Comparison of ENCODE assay signal across 26 cellular contexts in the genomic region with DNA sequence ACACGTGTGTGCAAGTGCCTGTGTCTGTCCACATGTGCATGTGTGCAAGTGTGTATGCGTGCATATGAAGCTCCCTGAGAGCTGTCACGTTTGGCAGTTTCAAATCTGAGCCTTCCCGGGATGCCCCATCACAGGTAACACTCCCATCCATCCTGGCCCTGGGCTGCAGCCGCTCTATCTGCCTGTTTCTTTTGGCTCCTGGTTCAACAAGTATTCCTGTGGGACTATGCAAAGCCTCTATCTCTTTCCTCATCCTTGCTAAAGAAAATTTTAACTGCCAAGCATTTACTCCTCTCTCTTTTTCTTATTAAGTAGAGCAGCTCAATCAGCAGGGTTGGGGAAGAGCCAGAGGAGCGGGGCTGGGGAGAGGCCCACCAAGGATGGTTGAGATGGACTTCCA. TPM values are rescaled to one million over a fixed set of nuclear protein-coding genes. Genes with fewer than 3 reads are reported as not detected.
A peak's percentile ranks its signal among the peaks of the same experiment; 100 is the strongest.
DNase-seq lines count a peak whose midpoint lies in the region; ATAC-seq and TF ChIP-seq lines count a peak whose summit lies in the region.
"Had no signal": no experiment of that assay in that cellular context is flagged by ENCODE, and none has a peak within 500 bp of the region (broad histone marks: within the 10 kb centered on the region; RNA-seq: fewer than 3 reads in every experiment).

No MANE protein-coding gene starts in this region.

- TF ChIP-seq CTCF in brain (conservative IDR thresholded peaks at IDR 0.05) (no peak), nephron (IDR thresholded peaks at IDR 0.05; ENCODE audit: unreplicated experiment in 3 of 3) (no peak)

- ATAC-seq in activated naive CD4-positive, alpha-beta T cell treated with anti-CD3 and anti-CD28 coated beads, Interleukin-2, amount 50 U/mL, for 72 hours, result no peak
- ATAC-seq in stimulated activated memory B cell treated with anti-CD40 and anti-IgM and Interleukin-4, amounts not matched to agents 10 μg/mL and 1 μg/mL and 100 μg/mL, for 72 hours, result no peak
- no peak for ATAC-seq in left colon
- ATAC-seq: HCT116, left cardiac atrium had no signal

- CTCF ChIA-PET in activated naive CD4-positive, alpha-beta T cell treated with anti-CD3 and anti-CD28 coated beads, Interleukin-2, amount 10 ng/mL, durations not matched to agents 7 days and 5 days (lab: Charles Lee), result no interaction called here

- intact Hi-C loops in left colon (cut with DNase I, micrococcal nuclease), result no loop called here

- H3K9me3 Mint-ChIP-seq in activated naive CD4-positive, alpha-beta T cell treated with anti-CD3 and anti-CD28 coated beads, Interleukin-2, amount 50 U/mL, for 72 hours, result peaks cover 0 to 4% of the 10 kb centered on the region in 2 donors
- H3K9me3 Mint-ChIP-seq in activated naive CD4-positive, alpha-beta T cell treated with anti-CD3 and anti-CD28 coated beads, Interleukin-2, amount 10 ng/mL, durations not matched to agents 7 days and 5 days, result peaks cover 3% of the 10 kb centered on the region
- peaks cover 0 to 2% (median 0%) of the 10 kb centered on the region in 5 experiments for H3K9me3 Mint-ChIP-seq in brain
- H3K9me3 Mint-ChIP-seq in nephron, result no peaks in the 10 kb centered on the region
- H3K9me3 Mint-ChIP-seq in stimulated activated memory B cell treated with anti-CD40 and anti-IgM and Interleukin-4, amounts not matched to agents 10 μg/mL and 1 μg/mL and 100 μg/mL, for 72 hours, result no peaks in the 10 kb centered on the region
- H3K9me3 Mint-ChIP-seq: CD4-positive, alpha-beta T cell had no signal

- DNase-seq in activated naive CD4-positive, alpha-beta T cell treated with anti-CD3 and anti-CD28 coated beads, Interleukin-2, amount 50 U/mL, for 72 hours (ENCODE audit: low spot score in 2 of 2), result no peak
- no peak for DNase-seq in activated naive CD4-positive, alpha-beta T cell treated with anti-CD3 and anti-CD28 coated beads, Interleukin-2, amount 10 ng/mL, durations not matched to agents 7 days and 5 days
- DNase-seq in NAMALWA (ENCODE audit: low spot score) (no peak), left colon (no peak), HK-2 (ENCODE audit: unreplicated experiment) (no peak)
- DNase-seq: activated CD4-positive, alpha-beta T cell treated with anti-CD3 and anti-CD28 coated beads for 48 hours; activated T-cell treated with anti-CD3 and anti-CD28 coated beads, Interleukin-2, amount 50 U/mL, for 48 hours; amniotic stem cell; CD4-positive, alpha-beta T cell; DND-41; effector CD4-positive, alpha-beta T cell; GF-D8; immature natural killer cell; Kasumi-1; left cardiac atrium; NCI-H1694; NCI-H446 treated with DMSO at 0.1 percent for 48 hours; NCI-H774; nucleus accumbens; SHP77 treated with DMSO at 0.1 percent for 48 hours; stimulated activated naive CD4-positive, alpha-beta T cell; T1000 had no signal

- H3K27ac Mint-ChIP-seq in activated naive CD4-positive, alpha-beta T cell treated with anti-CD3 and anti-CD28 coated beads, Interleukin-2, amount 50 U/mL, for 72 hours, result peak overlapping the region; percentile 28 to 37
- H3K27ac Mint-ChIP-seq in activated naive CD4-positive, alpha-beta T cell treated with anti-CD3 and anti-CD28 coated beads, Interleukin-2, amount 10 ng/mL, durations not matched to agents 7 days and 5 days, result no peak overlapping the region
- H3K27ac Mint-ChIP-seq in brain, result peak overlapping the region in 4 of 5 experiments; percentile 2 to 68 (median 36)
- H3K27ac Mint-ChIP-seq in nephron, result peak overlapping the region; percentile 76 to 95 (median 89)
- H3K27ac Mint-ChIP-seq in stimulated activated memory B cell treated with anti-CD40 and anti-IgM and Interleukin-4, amounts not matched to agents 10 μg/mL and 1 μg/mL and 100 μg/mL, for 72 hours, result peak overlapping the region; percentile 96
- H3K27ac Mint-ChIP-seq: CD4-positive, alpha-beta T cell had no signal

- no peaks in the 10 kb centered on the region for H3K36me3 Mint-ChIP-seq in activated naive CD4-positive, alpha-beta T cell treated with anti-CD3 and anti-CD28 coated beads, Interleukin-2, amount 50 U/mL, for 72 hours
- no peaks in the 10 kb centered on the region for H3K36me3 Mint-ChIP-seq in activated naive CD4-positive, alpha-beta T cell treated with anti-CD3 and anti-CD28 coated beads, Interleukin-2, amount 10 ng/mL, durations not matched to agents 7 days and 5 days
- H3K36me3 Mint-ChIP-seq in brain, result no peaks in the 10 kb centered on the region
- H3K36me3 Mint-ChIP-seq in nephron (ENCODE audit: low read depth), result no peaks in the 10 kb centered on the region
- peaks cover 4% of the 10 kb centered on the region for H3K36me3 Mint-ChIP-seq in stimulated activated memory B cell treated with anti-CD40 and anti-IgM and Interleukin-4, amounts not matched to agents 10 μg/mL and 1 μg/mL and 100 μg/mL, for 72 hours

- peaks cover 59% of the 10 kb centered on the region for H3K4me1 Mint-ChIP-seq in activated naive CD4-positive, alpha-beta T cell treated with anti-CD3 and anti-CD28 coated beads, Interleukin-2, amount 10 ng/mL, durations not matched to agents 7 days and 5 days
- H3K4me1 Mint-ChIP-seq in brain (peaks cover 42% of the 10 kb centered on the region), nephron (peaks cover 45% of the 10 kb centered on the region)
- peaks cover 82% of the 10 kb centered on the region for H3K4me1 Mint-ChIP-seq in stimulated activated memory B cell treated with anti-CD40 and anti-IgM and Interleukin-4, amounts not matched to agents 10 μg/mL and 1 μg/mL and 100 μg/mL, for 72 hours

- H3K27me3 Mint-ChIP-seq in activated naive CD4-positive, alpha-beta T cell treated with anti-CD3 and anti-CD28 coated beads, Interleukin-2, amount 10 ng/mL, durations not matched to agents 7 days and 5 days, result peaks cover 6% of the 10 kb centered on the region
- H3K27me3 Mint-ChIP-seq in brain (peaks cover 5% of the 10 kb centered on the region), nephron (ENCODE audit: low read depth) (no peaks in the 10 kb centered on the region)
- H3K27me3 Mint-ChIP-seq in stimulated activated memory B cell treated with anti-CD40 and anti-IgM and Interleukin-4, amounts not matched to agents 10 μg/mL and 1 μg/mL and 100 μg/mL, for 72 hours, result no peaks in the 10 kb centered on the region
- H3K27me3 Mint-ChIP-seq: CD4-positive, alpha-beta T cell had no signal

- H3K4me3 Mint-ChIP-seq in activated naive CD4-positive, alpha-beta T cell treated with anti-CD3 and anti-CD28 coated beads, Interleukin-2, amount 10 ng/mL, durations not matched to agents 7 days and 5 days, result no peak overlapping the region
- H3K4me3 Mint-ChIP-seq in brain, result no peak overlapping the region
- H3K4me3 Mint-ChIP-seq in nephron, result peak overlapping the region in 2 of 3 experiments; percentile 0 to 4
- no peak overlapping the region for H3K4me3 Mint-ChIP-seq in stimulated activated memory B cell treated with anti-CD40 and anti-IgM and Interleukin-4, amounts not matched to agents 10 μg/mL and 1 μg/mL and 100 μg/mL, for 72 hours
- H3K4me3 Mint-ChIP-seq: CD4-positive, alpha-beta T cell; immature natural killer cell had no signal

RNA-seq across cellular contexts. Expression of a gene that starts 24.4 kb away (rescaled TPM):
- total RNA-seq in activated naive CD4-positive, alpha-beta T cell treated with anti-CD3 and anti-CD28 coated beads, Interleukin-2, amount 50 U/mL, for 72 hours, result 100 to 1,000 TPM in 1 of 2 donors, 10 to 100 TPM in 1; 94.9 to 159 TPM
- polyA plus RNA-seq in brain (ENCODE audit: insufficient read depth, low read depth, low replicate concordance), result 37.4 TPM
- total RNA-seq in left colon, result 100 to 1,000 TPM; 487 to 575 TPM

Comparison
In these comparisons a context has a peak if more than half of its experiments do, and no peak if none do; other contexts are left out.
1. H3K4me3 Mint-ChIP-seq: peak in nephron (2 of 3); none in activated naive CD4-positive, alpha-beta T cell treated with anti-CD3 and anti-CD28 coated beads, Interleukin-2, amount 10 ng/mL, durations not matched to agents 7 days and 5 days (single experiment), brain (0 of 5) and stimulated activated memory B cell treated with anti-CD40 and anti-IgM and Interleukin-4, amounts not matched to agents 10 μg/mL and 1 μg/mL and 100 μg/mL, for 72 hours (single experiment).